Comparison of ENCODE assay signal across 9 cellular contexts in the genomic region with DNA sequence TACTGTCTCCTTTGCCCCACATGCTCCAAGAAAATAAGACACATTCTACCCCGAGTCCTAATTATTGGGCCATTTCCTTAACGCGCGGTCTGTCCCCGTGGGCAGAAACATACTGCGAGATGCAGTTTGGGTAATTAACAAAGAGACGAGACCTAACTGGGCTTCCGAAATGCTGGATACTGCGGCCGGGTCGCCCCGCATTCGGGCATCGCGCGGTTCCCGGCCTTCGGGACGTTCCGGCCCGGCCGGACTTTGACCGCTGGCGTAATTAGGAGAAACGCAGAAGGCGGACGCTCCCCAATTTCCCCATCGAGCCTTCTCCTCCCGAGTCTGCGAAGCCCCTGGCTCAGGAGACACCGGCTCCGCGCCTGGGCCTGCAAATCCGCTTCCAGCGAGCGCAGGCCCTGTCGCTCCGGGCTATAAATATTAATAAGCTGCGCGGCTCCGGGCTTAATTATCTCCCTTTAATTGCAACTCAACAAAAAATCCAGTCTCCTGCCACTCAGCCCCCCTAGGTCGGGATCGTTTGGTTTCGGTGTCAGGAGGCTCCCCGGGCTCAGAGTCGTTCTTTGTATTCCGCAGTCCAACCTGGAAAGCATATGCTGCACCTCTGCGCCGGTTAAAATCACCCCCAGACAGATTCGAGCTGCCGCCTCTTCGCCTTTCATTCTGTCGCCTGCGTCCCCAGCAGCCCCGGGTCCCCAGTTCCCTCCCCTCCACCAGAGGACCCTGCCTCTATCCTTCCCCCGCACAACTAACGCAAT.
DNase-seq lines count a peak whose midpoint lies in the region; FAIRE-seq and TF ChIP-seq lines count a peak whose summit lies in the region.
"Had no signal": no experiment of that assay in that cellular context is flagged by ENCODE, and none has a peak within 500 bp of the region (broad histone marks: within the 10 kb centered on the region; RNA-seq: fewer than 3 reads in every experiment).

No MANE protein-coding gene starts in this region.

- FAIRE-seq in GM12892 (lab: Jason Lieb, UNC) = peak; percentile 33

- H3K9ac ChIP-seq in iPS-18a (ENCODE audit: low read length) = no peak overlapping the region

- no peak overlapping the region for H3K27ac ChIP-seq in iPS-18a (ENCODE audit: low read length)

- H3K9me3 ChIP-seq in iPS-18a (ENCODE audit: control insufficient read depth, low read depth, low read length) = no peaks in the 10 kb centered on the region
- no peaks in the 10 kb centered on the region for H3K9me3 ChIP-seq in MG63

- H3K27me3 Mint-ChIP-seq in activated T-cell treated with anti-CD3 and anti-CD28 coated beads, Interleukin-2, amount 50 U/mL, for 24 hours = peaks cover 68% of the 10 kb centered on the region

- no peak for TF ChIP-seq POLR2A in GM12892 (IDR thresholded peaks at IDR 0.05; ENCODE audit: low read depth, low read length)

- no peak overlapping the region for H3K27ac Mint-ChIP-seq in activated T-cell treated with anti-CD3 and anti-CD28 coated beads, Interleukin-2, amount 50 U/mL, for 24 hours

- H3K27me3 ChIP-seq in iPS-18a (ENCODE audit: control insufficient read depth, insufficient read depth, low read length) (peaks cover 100% of the 10 kb centered on the region), MG63 (no peaks in the 10 kb centered on the region)

- H3K4me1 ChIP-seq in iPS-18a (ENCODE audit: control insufficient read depth, low read depth, low read length) = peaks cover 4% of the 10 kb centered on the region

- H3K4me3 Mint-ChIP-seq in activated T-cell treated with anti-CD3 and anti-CD28 coated beads, Interleukin-2, amount 50 U/mL, for 24 hours = peak overlapping the region; percentile 57

- H3K36me3 Mint-ChIP-seq in activated T-cell treated with anti-CD3 and anti-CD28 coated beads, Interleukin-2, amount 50 U/mL, for 24 hours (ENCODE audit: low read depth) = no peaks in the 10 kb centered on the region

- DNase-seq in GM12892 (ENCODE audit: insufficient read length) (no peak), skeletal muscle cell (ENCODE audit: low read depth) (no peak), MG63 (no peak), COLO829 (ENCODE audit: low spot score) (no peak), SHP77 (lab: John Stamatoyannopoulos, UW) (no peak), NCI-H345 treated with DMSO at 0.1 percent for 48 hours (lab: John Stamatoyannopoulos, UW; ENCODE audit: unreplicated experiment) (no peak)
- DNase-seq in activated T-cell treated with anti-CD3 and anti-CD28 coated beads, Interleukin-2, amount 50 U/mL, for 24 hours = peak; percentile 40
- DNase-seq: NCI-H2029 had no signal

- no peaks in the 10 kb centered on the region for H3K36me3 ChIP-seq in iPS-18a (ENCODE audit: control insufficient read depth, low read depth, low read length)
- no peaks in the 10 kb centered on the region for H3K36me3 ChIP-seq in MG63

- H3K4me3 ChIP-seq in iPS-18a (ENCODE audit: low read length) = peak overlapping the region; percentile 67
- peak overlapping the region; percentile 44 for H3K4me3 ChIP-seq in skeletal muscle cell (ENCODE audit: low read depth, low read length)
- no peak overlapping the region; the same call in 1 of the 2 replicates for H3K4me3 ChIP-seq in MG63

- peaks cover 16% of the 10 kb centered on the region for H3K4me1 Mint-ChIP-seq in activated T-cell treated with anti-CD3 and anti-CD28 coated beads, Interleukin-2, amount 50 U/mL, for 24 hours (ENCODE audit: low read depth)

- no peaks in the 10 kb centered on the region for H3K9me3 Mint-ChIP-seq in activated T-cell treated with anti-CD3 and anti-CD28 coated beads, Interleukin-2, amount 50 U/mL, for 24 hours
